In genomic region chr6:43680583-43681120, GRCh38 we compare ENCODE assay signal across 25 cellular contexts. TPM values are rescaled to one million over a fixed set of nuclear protein-coding genes. Genes with fewer than 3 reads are reported as not detected.
"Had no signal": no experiment of that assay in that cellular context is flagged by ENCODE, and none has a peak within 500 bp of the region (broad histone marks: within the 10 kb centered on the region; RNA-seq: fewer than 3 reads in every experiment).

No MANE protein-coding gene starts in this region.

- ATAC-seq: activated CD4-positive, alpha-beta T cell treated with anti-CD3 and anti-CD28 coated beads for 36 hours; activated T-cell treated with anti-CD3 and anti-CD28 coated beads, Interleukin-2, amount 50 U/mL, for 4 hours; body of pancreas; left lung; upper lobe of right lung had no signal

- H3K9me3 ChIP-seq: body of pancreas, left lung, sigmoid colon, thoracic aorta, upper lobe of right lung had no signal

- H3K27me3 ChIP-seq: body of pancreas, left lung, sigmoid colon, upper lobe of right lung had no signal

- H3K4me3 ChIP-seq: body of pancreas, left lung, sigmoid colon, thoracic aorta, upper lobe of right lung had no signal

- H3K27ac ChIP-seq: body of pancreas, left lung, parathyroid adenoma, sigmoid colon, thoracic aorta, upper lobe of right lung had no signal

- DNase-seq: activated B cell treated with CpG ODN at 0.5 μM for 24 hours; activated CD4-positive, alpha-beta T cell treated with anti-CD3 and anti-CD28 coated beads for 36 hours; activated CD4-positive, alpha-beta T cell treated with anti-CD3 and anti-CD28 coated beads, Interleukin-2, amount 50 U/mL, for 4 hours; activated CD8-positive, alpha-beta memory T cell treated with anti-CD3 and anti-CD28 coated beads, Interleukin-2, amount 50 U/mL, for 48 hours; activated effector memory CD4-positive, alpha-beta T cell treated with Interleukin-2 at 50 U/mL for 16 hours; activated naive CD4-positive, alpha-beta T cell treated with anti-CD3 and anti-CD28 coated beads, Interleukin-2, amount 50 U/mL, for 16 hours; activated T-cell treated with anti-CD3 and anti-CD28 coated beads, Interleukin-2, amount 50 U/mL, for 4 hours; anterior cingulate cortex; body of pancreas; caudate nucleus; dermis blood vessel endothelial cell; effector CD8-positive, alpha-beta T cell; islet precursor cell; left lung; mammary epithelial cell; midbrain; nucleus accumbens; sigmoid colon; stimulated activated CD4-positive, alpha-beta T cell treated with anti-CD3 and anti-CD28 coated beads, Interleukin-2, amount 100 ng/mL, for 48 hours; stimulated activated CD8-positive, alpha-beta memory T cell treated with anti-CD3 and anti-CD28 coated beads, Interleukin-4, amount 100 ng/mL, for 48 hours; stimulated activated naive CD4-positive, alpha-beta T cell; upper lobe of right lung had no signal

RNA-seq across cellular contexts. Expression of gene RSPH9, which starts 35.8 kb away (rescaled TPM):
- total RNA-seq: activated B cell treated with CpG ODN at 0.5 μM for 24 hours; activated CD4-positive, alpha-beta T cell treated with anti-CD3 and anti-CD28 coated beads for 36 hours; activated CD8-positive, alpha-beta memory T cell treated with anti-CD3 and anti-CD28 coated beads for 36 hours; activated T-cell treated with anti-CD3 and anti-CD28 coated beads, Interleukin-2, amount 50 U/mL, for 4 hours; body of pancreas; thoracic aorta had no signal
- polyA plus RNA-seq: mammary epithelial cell had no signal
